1 cellular context compared by ENCODE assay signal in the genomic region with DNA sequence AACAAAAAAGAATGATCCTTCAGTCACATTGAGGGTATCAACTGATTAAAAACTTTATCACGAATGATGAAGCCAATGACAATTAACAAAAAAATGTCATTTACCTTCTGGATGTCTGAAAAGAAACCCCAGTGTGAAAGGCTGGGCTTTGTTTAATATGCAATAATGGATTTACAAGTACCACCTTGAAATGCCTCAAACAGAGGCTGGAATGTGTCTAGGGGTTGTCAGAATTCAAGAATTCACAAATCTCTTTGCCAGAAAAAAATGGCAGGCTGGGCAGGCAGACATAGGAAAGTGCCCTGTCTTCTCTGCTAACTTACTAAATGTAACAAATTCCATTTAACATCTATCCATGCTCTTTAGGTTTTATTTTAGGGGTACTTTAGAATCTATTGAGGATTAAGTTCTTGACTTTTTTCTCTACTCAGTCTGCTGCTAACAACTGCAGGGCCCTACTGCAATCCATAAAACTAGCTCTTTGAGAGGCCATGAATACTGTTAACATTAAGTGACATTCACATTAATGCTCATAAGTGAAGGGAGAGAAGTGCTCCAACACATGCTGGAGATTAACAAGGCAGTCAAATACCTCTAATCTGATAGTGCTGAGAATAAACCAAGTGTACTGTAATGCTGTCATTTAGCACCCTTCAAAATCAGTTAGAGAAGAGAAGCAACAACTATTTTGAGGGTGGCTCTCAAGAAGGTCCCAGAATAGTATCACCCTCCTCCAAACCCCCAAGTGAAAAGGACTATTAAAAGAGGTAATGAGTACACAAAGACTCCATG.
TF ChIP-seq lines count a peak whose summit lies in the region.

No MANE protein-coding gene starts in this region.

TF ChIP-seq in GM12878, 131 proteins besides CTCF, POLR2A, EP300 and RAD21:
- 0 out of 2 replicates have a peak, but pooled peaks have one; percentile 22 for TF ChIP-seq MEF2A (IDR thresholded peaks at IDR 0.05; ENCODE audit: insufficient read depth, low read depth, low read length)
- TF ChIP-seq ZSCAN29 (IDR thresholded peaks at IDR 0.05): no peak
- TF ChIP-seq MEF2B (IDR thresholded peaks at IDR 0.05; ENCODE audit: partially characterized antibody, poor library complexity, severe bottlenecking): peak; percentile 24
- TF ChIP-seq, protein P1, sequence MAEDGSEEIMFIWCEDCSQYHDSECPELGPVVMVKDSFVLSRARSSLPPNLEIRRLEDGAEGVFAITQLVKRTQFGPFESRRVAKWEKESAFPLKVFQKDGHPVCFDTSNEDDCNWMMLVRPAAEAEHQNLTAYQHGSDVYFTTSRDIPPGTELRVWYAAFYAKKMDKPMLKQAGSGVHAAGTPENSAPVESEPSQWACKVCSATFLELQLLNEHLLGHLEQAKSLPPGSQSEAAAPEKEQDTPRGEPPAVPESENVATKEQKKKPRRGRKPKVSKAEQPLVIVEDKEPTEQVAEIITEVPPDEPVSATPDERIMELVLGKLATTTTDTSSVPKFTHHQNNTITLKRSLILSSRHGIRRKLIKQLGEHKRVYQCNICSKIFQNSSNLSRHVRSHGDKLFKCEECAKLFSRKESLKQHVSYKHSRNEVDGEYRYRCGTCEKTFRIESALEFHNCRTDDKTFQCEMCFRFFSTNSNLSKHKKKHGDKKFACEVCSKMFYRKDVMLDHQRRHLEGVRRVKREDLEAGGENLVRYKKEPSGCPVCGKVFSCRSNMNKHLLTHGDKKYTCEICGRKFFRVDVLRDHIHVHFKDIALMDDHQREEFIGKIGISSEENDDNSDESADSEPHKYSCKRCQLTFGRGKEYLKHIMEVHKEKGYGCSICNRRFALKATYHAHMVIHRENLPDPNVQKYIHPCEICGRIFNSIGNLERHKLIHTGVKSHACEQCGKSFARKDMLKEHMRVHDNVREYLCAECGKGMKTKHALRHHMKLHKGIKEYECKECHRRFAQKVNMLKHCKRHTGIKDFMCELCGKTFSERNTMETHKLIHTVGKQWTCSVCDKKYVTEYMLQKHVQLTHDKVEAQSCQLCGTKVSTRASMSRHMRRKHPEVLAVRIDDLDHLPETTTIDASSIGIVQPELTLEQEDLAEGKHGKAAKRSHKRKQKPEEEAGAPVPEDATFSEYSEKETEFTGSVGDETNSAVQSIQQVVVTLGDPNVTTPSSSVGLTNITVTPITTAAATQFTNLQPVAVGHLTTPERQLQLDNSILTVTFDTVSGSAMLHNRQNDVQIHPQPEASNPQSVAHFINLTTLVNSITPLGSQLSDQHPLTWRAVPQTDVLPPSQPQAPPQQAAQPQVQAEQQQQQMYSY (CRISPR knock-in tag; IDR thresholded peaks at IDR 0.05): no peak
- TF ChIP-seq, protein P2, sequence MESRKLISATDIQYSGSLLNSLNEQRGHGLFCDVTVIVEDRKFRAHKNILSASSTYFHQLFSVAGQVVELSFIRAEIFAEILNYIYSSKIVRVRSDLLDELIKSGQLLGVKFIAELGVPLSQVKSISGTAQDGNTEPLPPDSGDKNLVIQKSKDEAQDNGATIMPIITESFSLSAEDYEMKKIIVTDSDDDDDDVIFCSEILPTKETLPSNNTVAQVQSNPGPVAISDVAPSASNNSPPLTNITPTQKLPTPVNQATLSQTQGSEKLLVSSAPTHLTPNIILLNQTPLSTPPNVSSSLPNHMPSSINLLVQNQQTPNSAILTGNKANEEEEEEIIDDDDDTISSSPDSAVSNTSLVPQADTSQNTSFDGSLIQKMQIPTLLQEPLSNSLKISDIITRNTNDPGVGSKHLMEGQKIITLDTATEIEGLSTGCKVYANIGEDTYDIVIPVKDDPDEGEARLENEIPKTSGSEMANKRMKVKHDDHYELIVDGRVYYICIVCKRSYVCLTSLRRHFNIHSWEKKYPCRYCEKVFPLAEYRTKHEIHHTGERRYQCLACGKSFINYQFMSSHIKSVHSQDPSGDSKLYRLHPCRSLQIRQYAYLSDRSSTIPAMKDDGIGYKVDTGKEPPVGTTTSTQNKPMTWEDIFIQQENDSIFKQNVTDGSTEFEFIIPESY (IDR thresholded peaks at IDR 0.05): no peak
- TF ChIP-seq, protein P3, sequence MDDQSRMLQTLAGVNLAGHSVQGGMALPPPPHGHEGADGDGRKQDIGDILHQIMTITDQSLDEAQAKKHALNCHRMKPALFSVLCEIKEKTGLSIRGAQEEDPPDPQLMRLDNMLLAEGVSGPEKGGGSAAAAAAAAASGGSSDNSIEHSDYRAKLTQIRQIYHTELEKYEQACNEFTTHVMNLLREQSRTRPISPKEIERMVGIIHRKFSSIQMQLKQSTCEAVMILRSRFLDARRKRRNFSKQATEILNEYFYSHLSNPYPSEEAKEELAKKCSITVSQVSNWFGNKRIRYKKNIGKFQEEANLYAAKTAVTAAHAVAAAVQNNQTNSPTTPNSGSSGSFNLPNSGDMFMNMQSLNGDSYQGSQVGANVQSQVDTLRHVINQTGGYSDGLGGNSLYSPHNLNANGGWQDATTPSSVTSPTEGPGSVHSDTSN (IDR thresholded peaks at IDR 0.05; ENCODE audit: insufficient replicate concordance, low read depth, low read length): no peak
- TF ChIP-seq CEBPB (IDR thresholded peaks at IDR 0.05; ENCODE audit: borderline replicate concordance in 1 of 2, low read depth in 2 of 2, low read length in 2 of 2): no peak
